In the genomic region with DNA sequence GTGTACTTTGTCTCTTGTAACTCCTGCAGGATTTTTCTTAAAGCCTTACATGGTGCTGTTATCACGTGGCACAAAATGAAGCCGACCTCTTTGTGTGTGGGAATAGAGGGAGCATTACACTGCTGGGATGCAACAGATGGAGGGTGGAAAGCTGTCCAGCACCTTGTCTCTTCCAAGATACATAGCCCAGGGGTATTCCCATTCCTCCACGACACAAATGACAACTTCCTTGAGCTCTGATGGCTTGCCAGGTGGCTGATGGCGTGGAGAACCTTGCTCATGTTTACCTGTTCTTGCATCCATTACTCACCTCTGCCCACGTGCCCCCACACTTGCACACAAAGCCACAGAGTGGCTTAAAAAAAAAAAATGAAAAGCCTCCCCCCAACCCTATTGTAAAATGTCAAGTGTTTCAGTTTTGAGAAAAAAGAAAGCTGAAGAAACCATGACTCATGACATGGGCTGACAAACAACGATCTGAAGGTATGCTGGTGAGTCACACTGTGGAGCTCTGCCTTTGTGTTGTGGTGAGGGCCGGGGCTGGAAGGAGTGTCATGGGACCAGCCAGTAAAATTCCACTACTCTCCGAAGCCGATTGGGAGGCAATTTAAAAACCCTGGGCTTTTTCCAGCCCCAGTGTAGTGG, we compare ENCODE assay signal across 8 cellular contexts.
DNase-seq lines count a peak whose midpoint lies in the region; ATAC-seq lines count a peak whose summit lies in the region.

No MANE protein-coding gene starts in this region.

- ATAC-seq in GM18502 (IDR thresholded peaks at IDR 0.05; ENCODE audit: poor library complexity, unreplicated experiment) = peak; percentile 68
- ATAC-seq in HG02885 (IDR thresholded peaks at IDR 0.05; ENCODE audit: poor library complexity, unreplicated experiment) = peak; percentile 69
- ATAC-seq in activated CD4-positive, CD25-positive, alpha-beta regulatory T cell treated with anti-CD3 and anti-CD28 coated beads, Interleukin-2, amount 50 U/mL, for 24 hours = peak; percentile 74 to 76

- no peaks in the 10 kb centered on the region for H3K27me3 ChIP-seq in layer of hippocampus (ENCODE audit: control insufficient read depth, insufficient read depth, low read length)

- DNase-seq in NCI-H2107 (lab: John Stamatoyannopoulos, UW) (peak; percentile 64), cerebellar cortex (ENCODE audit: low spot score) (peak; percentile 94), NCI-H1694 (lab: John Stamatoyannopoulos, UW) (no peak)
- DNase-seq in stimulated activated CD4-positive, alpha-beta T cell treated with anti-CD3 and anti-CD28 coated beads, Interleukin-2, amount 100 ng/mL, for 4 hours (ENCODE audit: low read depth) = peak; percentile 81

- H3K27ac ChIP-seq in layer of hippocampus (ENCODE audit: low read depth, low read length) = peak overlapping the region; percentile 84
